ENCODE assay signal across 1 cellular context in genomic region chr4:120918092-120918491, GRCh38.
TF ChIP-seq lines count a peak whose summit lies in the region.

No MANE protein-coding gene starts in this region.

TF ChIP-seq in HEK293, 187 proteins besides CTCF, POLR2A, EP300 and RAD21 (continued from another document):
- TF ChIP-seq, protein P1, sequence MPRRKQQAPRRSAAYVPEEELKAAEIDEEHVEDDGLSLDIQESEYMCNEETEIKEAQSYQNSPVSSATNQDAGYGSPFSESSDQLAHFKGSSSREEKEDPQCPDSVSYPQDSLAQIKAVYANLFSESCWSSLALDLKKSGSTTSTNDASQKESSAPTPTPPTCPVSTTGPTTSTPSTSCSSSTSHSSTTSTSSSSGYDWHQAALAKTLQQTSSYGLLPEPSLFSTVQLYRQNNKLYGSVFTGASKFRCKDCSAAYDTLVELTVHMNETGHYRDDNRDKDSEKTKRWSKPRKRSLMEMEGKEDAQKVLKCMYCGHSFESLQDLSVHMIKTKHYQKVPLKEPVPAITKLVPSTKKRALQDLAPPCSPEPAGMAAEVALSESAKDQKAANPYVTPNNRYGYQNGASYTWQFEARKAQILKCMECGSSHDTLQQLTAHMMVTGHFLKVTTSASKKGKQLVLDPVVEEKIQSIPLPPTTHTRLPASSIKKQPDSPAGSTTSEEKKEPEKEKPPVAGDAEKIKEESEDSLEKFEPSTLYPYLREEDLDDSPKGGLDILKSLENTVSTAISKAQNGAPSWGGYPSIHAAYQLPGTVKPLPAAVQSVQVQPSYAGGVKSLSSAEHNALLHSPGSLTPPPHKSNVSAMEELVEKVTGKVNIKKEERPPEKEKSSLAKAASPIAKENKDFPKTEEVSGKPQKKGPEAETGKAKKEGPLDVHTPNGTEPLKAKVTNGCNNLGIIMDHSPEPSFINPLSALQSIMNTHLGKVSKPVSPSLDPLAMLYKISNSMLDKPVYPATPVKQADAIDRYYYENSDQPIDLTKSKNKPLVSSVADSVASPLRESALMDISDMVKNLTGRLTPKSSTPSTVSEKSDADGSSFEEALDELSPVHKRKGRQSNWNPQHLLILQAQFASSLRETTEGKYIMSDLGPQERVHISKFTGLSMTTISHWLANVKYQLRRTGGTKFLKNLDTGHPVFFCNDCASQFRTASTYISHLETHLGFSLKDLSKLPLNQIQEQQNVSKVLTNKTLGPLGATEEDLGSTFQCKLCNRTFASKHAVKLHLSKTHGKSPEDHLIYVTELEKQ (tag by site-specific recombination; IDR thresholded peaks at IDR 0.05; ENCODE audit: borderline replicate concordance): no peak
